ENCODE assay signal across 2 cellular contexts in genomic region chr15:31378363-31378903, GRCh38.
TF ChIP-seq lines count a peak whose summit lies in the region.

No MANE protein-coding gene starts in this region.

TF ChIP-seq in WTC11, 78 proteins besides CTCF, POLR2A, EP300 and RAD21:
- TF ChIP-seq, protein P1, sequence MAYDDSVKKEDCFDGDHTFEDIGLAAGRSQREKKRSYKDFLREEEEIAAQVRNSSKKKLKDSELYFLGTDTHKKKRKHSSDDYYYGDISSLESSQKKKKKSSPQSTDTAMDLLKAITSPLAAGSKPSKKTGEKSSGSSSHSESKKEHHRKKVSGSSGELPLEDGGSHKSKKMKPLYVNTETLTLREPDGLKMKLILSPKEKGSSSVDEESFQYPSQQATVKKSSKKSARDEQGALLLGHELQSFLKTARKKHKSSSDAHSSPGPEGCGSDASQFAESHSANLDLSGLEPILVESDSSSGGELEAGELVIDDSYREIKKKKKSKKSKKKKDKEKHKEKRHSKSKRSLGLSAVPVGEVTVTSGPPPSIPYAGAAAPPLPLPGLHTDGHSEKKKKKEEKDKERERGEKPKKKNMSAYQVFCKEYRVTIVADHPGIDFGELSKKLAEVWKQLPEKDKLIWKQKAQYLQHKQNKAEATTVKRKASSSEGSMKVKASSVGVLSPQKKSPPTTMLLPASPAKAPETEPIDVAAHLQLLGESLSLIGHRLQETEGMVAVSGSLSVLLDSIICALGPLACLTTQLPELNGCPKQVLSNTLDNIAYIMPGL (CRISPR knock-in tag; IDR thresholded peaks at IDR 0.05) = no peak

TF ChIP-seq in H1, 55 proteins besides CTCF, POLR2A, EP300 and RAD21:
- TF ChIP-seq GABPA (IDR thresholded peaks at IDR 0.05; ENCODE audit: borderline replicate concordance, insufficient read depth, low read length) (no peak), FOSL1 (IDR thresholded peaks at IDR 0.05; ENCODE audit: insufficient read depth, low read depth, low read length) (no peak), CBX5 (IDR thresholded peaks at IDR 0.05; ENCODE audit: low read depth, low read length) (no peak), SP1 (IDR thresholded peaks at IDR 0.05; ENCODE audit: low read depth, low read length) (no peak), ASH2L (IDR thresholded peaks at IDR 0.05; ENCODE audit: low read length) (no peak), RXRA (IDR thresholded peaks at IDR 0.05; ENCODE audit: insufficient read depth, low read depth, low read length) (no peak), SUZ12 (IDR thresholded peaks at IDR 0.05; ENCODE audit: low read length) (no peak), NRF1 (IDR thresholded peaks at IDR 0.05; ENCODE audit: low read depth, low read length) (no peak), BACH1 (IDR thresholded peaks at IDR 0.05; ENCODE audit: low read length) (no peak), RBBP5 (IDR thresholded peaks at IDR 0.05; ENCODE audit: borderline replicate concordance, low read depth, low read length) (no peak), EGR1 (IDR thresholded peaks at IDR 0.05; ENCODE audit: borderline replicate concordance, low read depth, low read length) (no peak), NANOG (IDR thresholded peaks at IDR 0.05; ENCODE audit: insufficient read depth, low read depth, low read length, poor library complexity, severe bottlenecking) (no peak), SIX5 (IDR thresholded peaks at IDR 0.05; ENCODE audit: low read depth, low read length) (no peak), SAP30 (IDR thresholded peaks at IDR 0.05; ENCODE audit: insufficient read depth, insufficient replicate concordance, low read length) (no peak), TEAD4 (IDR thresholded peaks at IDR 0.05; ENCODE audit: low read depth, low read length) (no peak), JUND (IDR thresholded peaks at IDR 0.05; ENCODE audit: low read length) (no peak), ATF2 (IDR thresholded peaks at IDR 0.05; ENCODE audit: low read length) (no peak)
